1 cellular context compared by ENCODE assay signal in the genomic region with DNA sequence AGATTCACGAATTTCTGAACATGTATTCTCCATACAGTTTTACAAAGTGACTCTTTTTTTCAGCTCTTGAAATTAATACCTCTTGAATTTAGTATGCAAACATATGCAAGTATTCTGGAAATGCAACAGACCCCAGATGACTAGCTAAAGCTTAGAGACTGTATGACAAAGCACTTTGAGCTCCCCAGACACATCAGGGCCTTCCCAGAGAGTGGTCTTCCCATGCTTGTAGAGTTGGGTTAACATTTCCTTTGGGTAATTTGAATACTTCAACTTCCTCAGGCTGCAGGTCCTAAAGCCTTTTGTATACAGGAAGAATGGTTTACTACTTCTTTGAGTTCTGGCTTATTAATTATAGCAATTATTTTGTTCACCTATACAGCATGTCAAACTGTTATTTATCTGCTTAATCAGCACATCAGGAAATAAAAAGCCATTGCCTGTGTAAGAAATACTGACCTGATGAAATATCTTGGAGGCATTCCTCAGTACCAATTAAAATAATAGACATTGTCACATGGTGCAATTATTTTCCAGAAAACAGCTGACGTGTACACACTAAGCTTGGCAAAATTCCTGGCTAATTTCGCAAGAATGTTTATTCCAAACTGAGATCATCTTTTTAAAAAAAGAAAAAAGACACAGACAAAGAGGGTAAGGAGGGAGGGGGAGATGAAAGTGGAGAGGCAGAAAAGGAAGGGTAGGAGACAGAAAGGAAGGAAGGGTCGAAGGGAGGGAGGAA.
TF ChIP-seq lines count a peak whose summit lies in the region.

No MANE protein-coding gene starts in this region.

TF ChIP-seq in K562, 482 proteins besides CTCF, POLR2A, EP300 and RAD21 (continued from another document):
- TF ChIP-seq SAFB (IDR thresholded peaks at IDR 0.05; ENCODE audit: borderline replicate concordance, low read depth, low read length) (no peak), NFATC3 (IDR thresholded peaks at IDR 0.05) (no peak), ZNF311 (CRISPR knock-in tag; IDR thresholded peaks at IDR 0.05) (no peak), ATF3 (IDR thresholded peaks at IDR 0.05) (peak; percentile 32; the same call in 1 of the 2 replicates), ATF3 (CRISPR knock-in tag; conservative IDR thresholded peaks at IDR 0.05) (no peak), ZNF584 (CRISPR knock-in tag; IDR thresholded peaks at IDR 0.05; ENCODE audit: low read depth) (no peak), MAFK (IDR thresholded peaks at IDR 0.05; ENCODE audit: low read length) (peak; percentile 52; the same call in 1 of the 2 replicates), ZNF316 (IDR thresholded peaks at IDR 0.05) (peak; percentile 81), ZC3H4 (CRISPR knock-in tag; IDR thresholded peaks at IDR 0.05; ENCODE audit: borderline replicate concordance) (no peak), C11orf30 (IDR thresholded peaks at IDR 0.05; ENCODE audit: low read depth) (peak; percentile 72), CEBPB (tag; IDR thresholded peaks at IDR 0.05) (peak; percentile 80), MAFF (IDR thresholded peaks at IDR 0.05; ENCODE audit: low read length) (peak; percentile 40; the same call in 1 of the 2 replicates)
- TF ChIP-seq, protein P1, sequence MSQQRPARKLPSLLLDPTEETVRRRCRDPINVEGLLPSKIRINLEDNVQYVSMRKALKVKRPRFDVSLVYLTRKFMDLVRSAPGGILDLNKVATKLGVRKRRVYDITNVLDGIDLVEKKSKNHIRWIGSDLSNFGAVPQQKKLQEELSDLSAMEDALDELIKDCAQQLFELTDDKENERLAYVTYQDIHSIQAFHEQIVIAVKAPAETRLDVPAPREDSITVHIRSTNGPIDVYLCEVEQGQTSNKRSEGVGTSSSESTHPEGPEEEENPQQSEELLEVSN (IDR thresholded peaks at IDR 0.05; ENCODE audit: borderline replicate concordance in 1 of 2, extremely low read depth in 1 of 2, insufficient read depth in 1 of 2, insufficient read length in 1 of 2, low read depth in 1 of 2, low read length in 1 of 2, poor library complexity in 1 of 2, severe bottlenecking in 1 of 2), result no peak
